Comparison of ENCODE assay signal across 10 cellular contexts in the genomic region with DNA sequence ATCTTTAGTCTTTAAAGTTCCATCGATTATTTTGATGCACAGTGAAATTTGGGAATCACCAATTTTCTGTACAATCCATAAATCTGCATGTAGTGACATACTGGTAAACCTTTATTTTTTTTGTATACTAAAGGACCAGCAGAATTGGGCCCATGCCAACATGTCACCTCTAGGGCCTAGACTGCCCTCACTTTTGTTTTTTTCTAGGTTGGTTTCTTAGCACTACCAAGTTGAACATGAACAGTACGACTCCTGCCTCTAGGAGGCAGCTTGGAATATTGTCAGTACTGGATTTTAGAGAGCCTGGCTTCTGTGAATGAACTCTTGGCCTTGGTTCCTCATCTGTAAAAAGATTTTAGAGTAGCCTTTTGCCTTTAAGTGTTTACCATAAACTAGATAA. TPM values are rescaled to one million over a fixed set of nuclear protein-coding genes. Genes with fewer than 3 reads are reported as not detected.
DNase-seq lines count a peak whose midpoint lies in the region; ATAC-seq and TF ChIP-seq lines count a peak whose summit lies in the region.
"Had no signal": no experiment of that assay in that cellular context is flagged by ENCODE, and none has a peak within 500 bp of the region (broad histone marks: within the 10 kb centered on the region; RNA-seq: fewer than 3 reads in every experiment).

No MANE protein-coding gene starts in this region.

- peak in 1 of 4 donors; percentile 25 for ATAC-seq in psoas muscle
- no peak for ATAC-seq in HG02970 (IDR thresholded peaks at IDR 0.05; ENCODE audit: low FRiP score, unreplicated experiment)

- intact Hi-C loops in PC-9 (cut with micrococcal nuclease; ENCODE audit: unreplicated experiment), result no loop called here
- intact Hi-C loops in psoas muscle (cut with DNase I), result loop anchor here in 1 of 2 donors (5.0 kb wide), 1 partner anchor 52 kb away; no protein-coding TSS in a partner anchor

- H3K79me2 ChIP-seq in PC-9 (ENCODE audit: low read depth), result peaks cover 91% of the 10 kb centered on the region

- H3K4me1 ChIP-seq in HEK293 (ENCODE audit: control insufficient read depth, insufficient read depth, low read length) (no peaks in the 10 kb centered on the region), PC-9 (replicated peaks; ENCODE audit: insufficient read depth) (peaks cover 27% of the 10 kb centered on the region), psoas muscle (peaks cover 30% of the 10 kb centered on the region)

- peak overlapping the region; percentile 33 for H3K4me2 ChIP-seq in PC-9

- POLR2A ChIA-PET in HEK293 (lab: Yijun Ruan, JAX) (interaction anchor here (1.6 kb wide), 1 partner anchor 32 kb away, joined by 5 read pairs; the partner anchor contains the start of genes NKIRAS1 and RPL15), PC-9 (lab: Charles Lee; ENCODE audit: unreplicated experiment) (interaction anchor here (0.7 kb wide), 1 partner anchor 1783 kb away, joined by 9 read pairs; no protein-coding TSS in a partner anchor)

- DNase-seq in PC-9, result no peak
- no peak for DNase-seq in epithelial cell of proximal tubule (ENCODE audit: low read depth)
- no peak for DNase-seq in psoas muscle
- no peak for DNase-seq in DMS153 (lab: John Stamatoyannopoulos, UW)
- DNase-seq in dedifferentiated amniotic fluid mesenchymal stem cell (ENCODE audit: extremely low spot score), result no peak
- DNase-seq: effector CD4-positive, alpha-beta T cell; hippocampal formation; SHP77 treated with DMSO at 0.1 percent for 48 hours had no signal

- H3K27ac ChIP-seq in HEK293 (ENCODE audit: extremely low read depth, low read depth, low read length) (no peak overlapping the region), PC-9 (peak overlapping the region; percentile 87), psoas muscle (no peak overlapping the region)

- H3K36me3 ChIP-seq in HEK293 (ENCODE audit: control insufficient read depth in 2 of 2, insufficient read depth in 1 of 2, low read length in 2 of 2), result peaks cover 0 to 30% of the 10 kb centered on the region in 2 experiments; a peak in 1 of 3 replicates
- H3K36me3 ChIP-seq in PC-9 (ENCODE audit: low read depth), result peaks cover 11% of the 10 kb centered on the region
- H3K36me3 ChIP-seq in psoas muscle (ENCODE audit: insufficient read depth in 1 of 2, low read depth in 1 of 2), result peaks cover 0 to 7% of the 10 kb centered on the region in 2 donors

- TF ChIP-seq CTCF in HEK293 (tag by site-specific recombination; IDR thresholded peaks at IDR 0.05), result no peak
- 0 out of 2 replicates have a peak, but pooled peaks have one; percentile 31 for TF ChIP-seq CTCF in PC-9 (conservative IDR thresholded peaks at IDR 0.05)
- TF ChIP-seq CTCF in epithelial cell of proximal tubule (conservative IDR thresholded peaks at IDR 0.05; ENCODE audit: low read depth, low read length), result peak; percentile 34
- TF ChIP-seq CTCF in psoas muscle (IDR thresholded peaks at IDR 0.05), result peak; percentile 18

- H4K20me1 ChIP-seq in PC-9 (ENCODE audit: insufficient read depth), result peaks cover 35% of the 10 kb centered on the region

- peaks cover 60% of the 10 kb centered on the region for H3F3A ChIP-seq in PC-9 (ENCODE audit: insufficient read depth, low read depth)

- H3K4me3 ChIP-seq in HEK293 (ENCODE audit: low read depth, low read length), result no peak overlapping the region
- no peak overlapping the region for H3K4me3 ChIP-seq in PC-9
- H3K4me3 ChIP-seq in epithelial cell of proximal tubule (ENCODE audit: low read depth, low read length), result no peak overlapping the region
- no peak overlapping the region for H3K4me3 ChIP-seq in psoas muscle

- BruUV-seq in PC-9 (replicated peaks; lab: Mats Ljungman, UMichigan), result no TSS peak

- CTCF ChIA-PET in HEK293 (lab: Yijun Ruan, JAX) (no interaction called here), PC-9 (lab: Charles Lee) (interaction anchor here (0.6 kb wide), 1 partner anchor 171 kb away, joined by 3 read pairs; no protein-coding TSS in a partner anchor)

- H2AFZ ChIP-seq in PC-9, result no peak overlapping the region

- H3K27me3 ChIP-seq in PC-9 (ENCODE audit: insufficient read depth, low read depth), result no peaks in the 10 kb centered on the region
- H3K27me3 ChIP-seq in psoas muscle (ENCODE audit: insufficient read depth in 3 of 3, low read length in 2 of 3), result no peaks in the 10 kb centered on the region

- no peaks in the 10 kb centered on the region for H3K9me2 ChIP-seq in PC-9 (ENCODE audit: insufficient read depth)

- WGBS in psoas muscle, 3 donors, result 81 to 94% (median 85%) methylated on average over 2 of the region's 2 CpGs

- no peaks in the 10 kb centered on the region for H3K9me3 ChIP-seq in HEK293 (ENCODE audit: control insufficient read depth, insufficient read depth, low read depth, low read length)
- no peaks in the 10 kb centered on the region for H3K9me3 ChIP-seq in PC-9 (ENCODE audit: insufficient read depth, low read depth)
- no peaks in the 10 kb centered on the region for H3K9me3 ChIP-seq in psoas muscle

TF ChIP-seq in HEK293, 187 proteins besides CTCF, POLR2A, EP300 and RAD21:
- no peak for TF ChIP-seq GLIS2 (tag by site-specific recombination; IDR thresholded peaks at IDR 0.05)
- no peak for TF ChIP-seq SETDB1 (IDR thresholded peaks at IDR 0.05; ENCODE audit: insufficient read length, low read length)
- no peak for TF ChIP-seq OVOL3 (tag by site-specific recombination; IDR thresholded peaks at IDR 0.05)
- peak; percentile 28 for TF ChIP-seq ZNF510 (tag by site-specific recombination; IDR thresholded peaks at IDR 0.05; ENCODE audit: insufficient replicate concordance)

RNA-seq across cellular contexts. Expression of gene NKIRAS1, which starts 32.3 kb away (rescaled TPM):
- total RNA-seq in PC-9 (2021) (8.6 and 12.6 TPM in 2 replicates), epithelial cell of proximal tubule (5.9 and 6.7 TPM in 2 replicates), psoas muscle (10 to 100 TPM; 19.8 to 30.7 (median 21.3) TPM)
- polyA plus RNA-seq in psoas muscle, result 10 to 100 TPM; 19.5 to 52.4 (median 24.7) TPM

RNA-seq across cellular contexts. Expression of gene RPL15, which starts 32.5 kb away (rescaled TPM):
- total RNA-seq in PC-9 (2021) (1,784 and 1,876 TPM in 2 replicates), epithelial cell of proximal tubule (1,941 and 2,849 TPM in 2 replicates), psoas muscle (1,000 to 10,000 TPM; 1,021 to 1,350 (median 1,156) TPM)
- 1,000 to 10,000 TPM; 1,831 to 2,855 (median 2,304) TPM for polyA plus RNA-seq in psoas muscle
